22 cellular contexts compared by ENCODE assay signal in the genomic region with DNA sequence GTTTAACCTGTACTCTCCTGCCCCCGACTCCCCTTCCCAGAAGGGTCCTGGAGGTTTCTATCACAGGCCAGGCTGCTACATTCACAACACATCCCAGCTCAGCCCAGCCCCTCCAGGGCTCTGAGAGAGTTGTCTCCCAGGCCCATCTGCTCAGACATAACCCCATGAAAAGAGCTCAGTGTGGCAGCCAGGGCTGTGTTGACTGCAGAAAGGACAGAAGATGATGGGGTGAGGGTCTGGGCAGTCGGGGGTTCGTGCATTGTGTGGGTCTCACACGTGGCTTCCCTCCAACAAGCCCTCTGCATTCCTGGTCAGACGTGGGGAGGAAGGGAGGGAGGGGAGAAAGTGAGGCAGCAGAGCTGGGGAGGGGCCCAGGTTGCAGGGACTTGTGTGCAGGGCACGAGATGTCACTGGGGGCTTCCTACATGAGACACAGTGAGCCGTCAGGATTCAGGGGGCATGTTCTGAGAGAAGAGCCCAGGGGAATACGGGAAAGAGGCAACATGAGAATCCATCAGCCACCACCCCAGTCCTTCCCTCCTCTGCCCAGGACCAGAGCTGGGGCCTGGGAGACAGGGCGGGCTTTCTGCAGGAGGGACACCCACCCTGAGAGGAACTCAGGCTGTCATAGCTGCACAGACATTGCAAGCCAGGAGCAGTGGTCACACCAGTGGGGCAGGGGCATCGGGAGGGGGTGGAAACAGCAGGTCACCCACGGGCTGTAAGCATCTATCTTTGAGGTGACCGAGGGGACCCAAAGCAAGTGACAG.
"Had no signal": no experiment of that assay in that cellular context is flagged by ENCODE, and none has a peak within 500 bp of the region (broad histone marks: within the 10 kb centered on the region; RNA-seq: fewer than 3 reads in every experiment).

No MANE protein-coding gene starts in this region.

- H3K27ac Mint-ChIP-seq: activated naive CD4-positive, alpha-beta T cell treated with anti-CD3 and anti-CD28 coated beads, Interleukin-2, amount 50 U/mL, for 72 hours; memory B cell; progenitor cell of endocrine pancreas had no signal

- H3K9me3 Mint-ChIP-seq: activated naive CD4-positive, alpha-beta T cell treated with anti-CD3 and anti-CD28 coated beads, Interleukin-2, amount 50 U/mL, for 72 hours; memory B cell; nephron had no signal

- H3K36me3 ChIP-seq: gastroesophageal sphincter, heart right ventricle, thyroid gland, WERI-Rb-1 had no signal

- H3K4me3 Mint-ChIP-seq: brain, memory B cell, nephron had no signal

- DNase-seq: activated CD4-positive, alpha-beta T cell treated with anti-CD3 and anti-CD28 coated beads, Interleukin-2, amount 50 U/mL, for 1 hour; activated CD4-positive, CD25-positive, alpha-beta regulatory T cell treated with anti-CD3 and anti-CD28 coated beads, Interleukin-2, amount 50 U/mL, for 72 hours; activated gamma-delta T cell treated with Interleukin-2 at 50 U/mL for 16 hours; activated T-cell treated with anti-CD3 and anti-CD28 coated beads, Interleukin-2, amount 50 U/mL, for 1 hour; aorta; heart right ventricle; islet precursor cell; left cardiac atrium; occipital lobe; stimulated activated CD4-positive, alpha-beta T cell treated with anti-CD3 and anti-CD28 coated beads, Interleukin-4, amount 100 ng/mL, for 4 hours; stimulated activated naive CD8-positive, alpha-beta T cell treated with anti-CD3 and anti-CD28 coated beads, Interleukin-15, Interleukin-2, amounts not matched to agents 100 U/mL and 50 U/mL, for 24 hours; thyroid gland; WERI-Rb-1 had no signal

- H3K36me3 Mint-ChIP-seq: activated naive CD4-positive, alpha-beta T cell treated with anti-CD3 and anti-CD28 coated beads, Interleukin-2, amount 50 U/mL, for 72 hours; brain; memory B cell had no signal

- H3K27ac ChIP-seq: epithelial cell of prostate, gastroesophageal sphincter, heart right ventricle, thyroid gland had no signal

- H3K4me3 ChIP-seq: gastroesophageal sphincter, heart right ventricle, thyroid gland had no signal

- FAIRE-seq: TTC549, urothelium cell line had no signal

- H3K9me3 ChIP-seq: gastroesophageal sphincter, heart right ventricle, thyroid gland had no signal

- H3K4me1 ChIP-seq: gastroesophageal sphincter, heart right ventricle, thyroid gland had no signal

- H3K27me3 ChIP-seq: thyroid gland had no signal
